Comparison of ENCODE assay signal across 12 cellular contexts in the genomic region with DNA sequence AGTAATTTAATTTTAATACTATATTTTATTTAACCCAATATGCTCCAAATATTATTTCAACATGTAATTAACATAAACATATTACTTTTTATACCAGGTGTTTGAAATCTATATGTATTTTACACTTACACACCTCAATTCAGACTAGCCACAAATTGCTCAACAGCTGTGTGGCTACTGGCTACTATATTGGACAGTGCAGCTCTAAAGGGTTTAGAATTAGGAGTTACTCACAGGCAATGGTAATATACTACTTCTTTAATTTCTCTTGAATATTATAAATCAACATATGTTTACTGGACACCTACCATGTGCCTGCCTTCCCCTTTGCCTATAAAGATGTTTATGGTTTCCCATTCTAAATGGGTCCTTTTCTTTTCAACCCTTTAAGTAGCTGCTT. TPM values are rescaled to one million over a fixed set of nuclear protein-coding genes. Genes with fewer than 3 reads are reported as not detected.
DNase-seq lines count a peak whose midpoint lies in the region; ATAC-seq and TF ChIP-seq lines count a peak whose summit lies in the region.
"Had no signal": no experiment of that assay in that cellular context is flagged by ENCODE, and none has a peak within 500 bp of the region (broad histone marks: within the 10 kb centered on the region; RNA-seq: fewer than 3 reads in every experiment).

No MANE protein-coding gene starts in this region.

- H3K4me1 Mint-ChIP-seq in activated T-cell treated with anti-CD3 and anti-CD28 coated beads, Interleukin-2, amount 50 U/mL, for 4 hours (ENCODE audit: low read depth): peaks cover 51% of the 10 kb centered on the region

- H3K27ac ChIP-seq in psoas muscle (no peak overlapping the region), esophagus muscularis mucosa (replicated peaks in 1 of 4) (peak overlapping the region in 1 of 4 donors; percentile 90)
- H3K27ac ChIP-seq: left lung had no signal

- H3K9ac ChIP-seq in endocrine pancreas (ENCODE audit: control insufficient read depth, insufficient read depth, low read length): no peak overlapping the region
- no peak overlapping the region for H3K9ac ChIP-seq in skeletal muscle satellite cell (ENCODE audit: low read depth, low read length)

- no peaks in the 10 kb centered on the region for H3K27me3 ChIP-seq in endocrine pancreas (ENCODE audit: control insufficient read depth, insufficient read depth, low read length)
- H3K27me3 ChIP-seq in skeletal muscle satellite cell (ENCODE audit: control insufficient read depth, insufficient read depth, low read length): no peaks in the 10 kb centered on the region
- H3K27me3 ChIP-seq in psoas muscle (ENCODE audit: insufficient read depth in 3 of 3, low read length in 2 of 3): no peaks in the 10 kb centered on the region
- no peaks in the 10 kb centered on the region for H3K27me3 ChIP-seq in esophagus muscularis mucosa
- H3K27me3 ChIP-seq: left lung, transverse colon had no signal

- peaks cover 23% of the 10 kb centered on the region for H3K36me3 Mint-ChIP-seq in activated T-cell treated with anti-CD3 and anti-CD28 coated beads, Interleukin-2, amount 50 U/mL, for 4 hours (ENCODE audit: insufficient read depth)

- no peak for TF ChIP-seq EP300 in esophagus muscularis mucosa (IDR thresholded peaks at IDR 0.05)

- no peaks in the 10 kb centered on the region for H3K9me3 Mint-ChIP-seq in activated T-cell treated with anti-CD3 and anti-CD28 coated beads, Interleukin-2, amount 50 U/mL, for 4 hours

- H3K36me3 ChIP-seq in endocrine pancreas (ENCODE audit: control insufficient read depth, insufficient read depth, low read length) (no peaks in the 10 kb centered on the region), skeletal muscle satellite cell (ENCODE audit: insufficient read depth, low read length) (peaks cover 25% of the 10 kb centered on the region), psoas muscle (ENCODE audit: insufficient read depth in 1 of 2, low read depth in 1 of 2) (peaks cover 3 to 33% of the 10 kb centered on the region in 2 donors), esophagus muscularis mucosa (peaks cover 0 to 28% (median 19%) of the 10 kb centered on the region in 4 donors)

- intact Hi-C loops in psoas muscle (cut with DNase I): no loop called here
- intact Hi-C loops in esophagus muscularis mucosa (cut with DNase I): no loop called here

- H3K4me1 ChIP-seq in endocrine pancreas (ENCODE audit: control insufficient read depth, insufficient read depth, low read length): peaks cover 28% of the 10 kb centered on the region
- H3K4me1 ChIP-seq in skeletal muscle satellite cell (ENCODE audit: control insufficient read depth, insufficient read depth, low read length): peaks cover 15% of the 10 kb centered on the region
- H3K4me1 ChIP-seq in psoas muscle: peaks cover 33% of the 10 kb centered on the region
- H3K4me1 ChIP-seq in esophagus muscularis mucosa: peaks cover 29 to 43% (median 39%) of the 10 kb centered on the region in 4 donors

- DNase-seq in activated T-cell treated with anti-CD3 and anti-CD28 coated beads, Interleukin-2, amount 50 U/mL, for 4 hours: no peak
- DNase-seq in activated T-cell treated with anti-CD3 and anti-CD28 coated beads, Interleukin-2, amount 50 U/mL, for 48 hours: no peak
- DNase-seq in NB4 (ENCODE audit: low read depth) (no peak), psoas muscle (no peak), esophagus muscularis mucosa (ENCODE audit: extremely low spot score) (no peak)
- DNase-seq: activated gamma-delta T cell treated with Interleukin-2 at 50 U/mL for 16 hours, cortex of kidney, left lung, transverse colon had no signal

- TF ChIP-seq POLR2A in NB4 (IDR thresholded peaks at IDR 0.05; ENCODE audit: extremely low read depth, insufficient read length) (no peak), esophagus muscularis mucosa (IDR thresholded peaks at IDR 0.05; ENCODE audit: low read depth) (no peak)

- TF ChIP-seq CTCF in NB4 (IDR thresholded peaks at IDR 0.05; ENCODE audit: low read depth, low read length) (no peak), psoas muscle (IDR thresholded peaks at IDR 0.05) (no peak), esophagus muscularis mucosa (IDR thresholded peaks at IDR 0.05) (no peak)

- H3K4me3 ChIP-seq in NB4 (ENCODE audit: low read depth, low read length) (peak overlapping the region; percentile 44), endocrine pancreas (ENCODE audit: control insufficient read depth, insufficient read depth, low read length) (peak overlapping the region; percentile 26), skeletal muscle satellite cell (ENCODE audit: low read length) (peak overlapping the region; percentile 74), psoas muscle (no peak overlapping the region), esophagus muscularis mucosa (no peak overlapping the region)

- H3K27me3 Mint-ChIP-seq in activated T-cell treated with anti-CD3 and anti-CD28 coated beads, Interleukin-2, amount 50 U/mL, for 4 hours (ENCODE audit: low read depth): no peaks in the 10 kb centered on the region

- H3K4me2 ChIP-seq in skeletal muscle satellite cell (ENCODE audit: low read length): peak overlapping the region; percentile 83

- ATAC-seq in activated T-cell treated with anti-CD3 and anti-CD28 coated beads, Interleukin-2, amount 50 U/mL, for 4 hours: no peak
- ATAC-seq in HG03571 (IDR thresholded peaks at IDR 0.05; ENCODE audit: unreplicated experiment) (no peak), psoas muscle (no peak)
- ATAC-seq: left lung had no signal

- H3K9me3 ChIP-seq in endocrine pancreas (ENCODE audit: control insufficient read depth, low read length) (no peaks in the 10 kb centered on the region), skeletal muscle satellite cell (replicated peaks; ENCODE audit: low read length) (no peaks in the 10 kb centered on the region), psoas muscle (no peaks in the 10 kb centered on the region), esophagus muscularis mucosa (no peaks in the 10 kb centered on the region)
- H3K9me3 ChIP-seq: left lung, transverse colon had no signal

- peak overlapping the region; percentile 98 for H3K4me3 Mint-ChIP-seq in activated T-cell treated with anti-CD3 and anti-CD28 coated beads, Interleukin-2, amount 50 U/mL, for 4 hours

RNA-seq across cellular contexts. Expression of a gene that starts 2.3 kb away (rescaled TPM):
- 10 to 100 TPM; 20.3 to 23.7 (median 21.6) TPM for total RNA-seq in activated T-cell treated with anti-CD3 and anti-CD28 coated beads, Interleukin-2, amount 50 U/mL, for 4 hours
- total RNA-seq in skeletal muscle satellite cell (2012; rRNA removed): 23.2 and 25.3 TPM in 2 replicates
- 10 to 100 TPM; 20.3 to 45.1 (median 24.8) TPM for total RNA-seq in psoas muscle
- 10 to 100 TPM; 24.2 to 55.9 (median 42.5) TPM for polyA plus RNA-seq in psoas muscle
- 10 to 100 TPM; 16.9 to 26.6 (median 21.1) TPM for total RNA-seq in esophagus muscularis mucosa

RNA-seq across cellular contexts. Expression of a gene that starts 17.4 kb away (rescaled TPM):
- total RNA-seq in activated T-cell treated with anti-CD3 and anti-CD28 coated beads, Interleukin-2, amount 50 U/mL, for 4 hours: 10 to 100 TPM in 2 of 3 donors, 1 to 10 TPM in 1; 9.7 to 10.6 (median 10.0) TPM
- 15.2 and 17.7 TPM in 2 replicates for total RNA-seq in skeletal muscle satellite cell (2012; rRNA removed)
- total RNA-seq in psoas muscle (1 to 10 TPM; 1.1 to 1.9 (median 1.5) TPM), esophagus muscularis mucosa (1 to 10 TPM; 2.1 to 6.3 (median 4.1) TPM)
- polyA plus RNA-seq in psoas muscle: 1 to 10 TPM in 1 of 3 donors, under 1 TPM in 2; 0.76 to 1.3 (median 0.86) TPM

Comparison
In these comparisons a context has a peak if more than half of its experiments do, and no peak if none do; other contexts are left out.
1. H3K4me3 ChIP-seq: peak in NB4 (single experiment), endocrine pancreas (single experiment) and skeletal muscle satellite cell (single experiment); none in psoas muscle (single experiment) and esophagus muscularis mucosa (0 of 4).